Comparison of ENCODE assay signal across 1 cellular context in the genomic region with DNA sequence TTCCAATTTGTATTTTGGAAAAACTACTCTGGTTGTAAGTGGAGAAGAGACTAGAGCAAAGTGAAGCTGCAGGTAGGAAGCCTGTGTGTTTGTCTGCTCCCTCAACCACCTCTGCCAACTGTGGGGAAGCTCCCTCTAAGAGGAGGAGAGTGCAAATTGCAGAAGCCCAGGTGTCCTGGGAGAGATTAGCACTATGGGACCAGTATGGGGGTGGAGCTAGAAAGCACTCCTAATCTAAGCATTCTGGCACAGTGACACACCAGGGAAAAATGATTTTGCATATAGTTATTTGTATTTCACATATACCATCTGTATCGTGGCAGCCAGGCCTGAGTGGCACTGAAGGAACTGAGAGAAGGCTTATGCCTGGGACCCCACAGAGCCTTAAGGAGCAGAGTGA.
TF ChIP-seq lines count a peak whose summit lies in the region.

No MANE protein-coding gene starts in this region.

TF ChIP-seq in HepG2, 621 proteins besides CTCF, POLR2A, EP300 and RAD21:
- TF ChIP-seq ONECUT2 (CRISPR knock-in tag; IDR thresholded peaks at IDR 0.05), result no peak
- TF ChIP-seq PRPF4 (IDR thresholded peaks at IDR 0.05; ENCODE audit: low read depth, low read length, poor library complexity, severe bottlenecking), result no peak
- TF ChIP-seq CCDC6 (CRISPR knock-in tag; IDR thresholded peaks at IDR 0.05), result no peak
- no peak for TF ChIP-seq ZNF570 (CRISPR knock-in tag; IDR thresholded peaks at IDR 0.05; ENCODE audit: borderline replicate concordance)
- TF ChIP-seq ZFY (CRISPR knock-in tag; IDR thresholded peaks at IDR 0.05), result no peak
- no peak for TF ChIP-seq ZNF430 (CRISPR knock-in tag; IDR thresholded peaks at IDR 0.05)
- no peak for TF ChIP-seq PHF20 (CRISPR knock-in tag; IDR thresholded peaks at IDR 0.05)
- no peak for TF ChIP-seq MEIS2 (CRISPR knock-in tag; IDR thresholded peaks at IDR 0.05)
- TF ChIP-seq MAF1 (CRISPR knock-in tag; IDR thresholded peaks at IDR 0.05; ENCODE audit: borderline replicate concordance), result no peak
- no peak for TF ChIP-seq ZNF75D (CRISPR knock-in tag; IDR thresholded peaks at IDR 0.05; ENCODE audit: borderline replicate concordance)
- TF ChIP-seq EEA1 (CRISPR knock-in tag; IDR thresholded peaks at IDR 0.05; ENCODE audit: borderline replicate concordance), result no peak
- no peak for TF ChIP-seq DNMT3B (CRISPR knock-in tag; conservative IDR thresholded peaks at IDR 0.05)
